Comparison of ENCODE assay signal across 15 cellular contexts in genomic region chr6:161631676-161632194, GRCh38.
DNase-seq lines count a peak whose midpoint lies in the region; ATAC-seq, FAIRE-seq and TF ChIP-seq lines count a peak whose summit lies in the region.
"Had no signal": no experiment of that assay in that cellular context is flagged by ENCODE, and none has a peak within 500 bp of the region (broad histone marks: within the 10 kb centered on the region; RNA-seq: fewer than 3 reads in every experiment).

No MANE protein-coding gene starts in this region.

- TF ChIP-seq CTCF in HepG2 (CRISPR knock-in tag; IDR thresholded peaks at IDR 0.05) (no peak), right lobe of liver (IDR thresholded peaks at IDR 0.05) (no peak), brain (conservative IDR thresholded peaks at IDR 0.05) (no peak), GM13977 (IDR thresholded peaks at IDR 0.05; ENCODE audit: extremely low read depth, insufficient read depth, missing control alignments) (no peak)

- peaks cover 0 to 6% of the 10 kb centered on the region in 2 experiments; a peak in 1 of 5 replicates for H3K27me3 ChIP-seq in HepG2 (ENCODE audit: control insufficient read depth in 1 of 2, insufficient read depth in 2 of 2, low read length in 2 of 2)
- H3K27me3 ChIP-seq in right lobe of liver = no peaks in the 10 kb centered on the region
- H3K27me3 ChIP-seq: dorsolateral prefrontal cortex, heart left ventricle, tibial artery had no signal

- DNase-seq in HepG2 (ENCODE audit: low spot score) = no peak
- no peak for DNase-seq in right lobe of liver
- peak; percentile 62 for DNase-seq in left kidney (ENCODE audit: low read depth, low spot score)
- no peak for DNase-seq in effector CD8-positive, alpha-beta T cell (lab: John Stamatoyannopoulos, UW)
- no peak for DNase-seq in cerebellar nuclear complex (lab: John Stamatoyannopoulos, UW)
- no peak for DNase-seq in T-helper 2 cell treated with Interferon-gamma antibody and Interleukin-4, amounts not matched to agents 5 μg/mL and 100 μg/mL, for 36 hours (ENCODE audit: low spot score)
- DNase-seq in GM13977 (ENCODE audit: low spot score) = no peak
- DNase-seq: activated CD4-positive, alpha-beta memory T cell treated with anti-CD3 and anti-CD28 coated beads for 36 hours; dorsolateral prefrontal cortex; heart left ventricle; Karpas-422; tibial artery had no signal

- BruUV-seq in HepG2 (replicated peaks; lab: Mats Ljungman, UMichigan) = no TSS peak

- CTCF ChIA-PET in HepG2 (lab: Yijun Ruan, JAX; ENCODE audit: low intra/inter-chr PET ratio, low total read pairs) = no interaction called here

- intact Hi-C loops in HepG2 (cut with micrococcal nuclease; ENCODE audit: unreplicated experiment) = no loop called here
- intact Hi-C loops in right lobe of liver (cut with DNase I) = no loop called here

- H3K36me3 Mint-ChIP-seq in brain = no peaks in the 10 kb centered on the region
- H3K36me3 Mint-ChIP-seq in T-helper 2 cell treated with Interferon-gamma antibody and Interleukin-4, amounts not matched to agents 5 μg/mL and 100 μg/mL, for 36 hours (ENCODE audit: low read depth) = no peaks in the 10 kb centered on the region
- H3K36me3 Mint-ChIP-seq: activated CD4-positive, alpha-beta memory T cell treated with anti-CD3 and anti-CD28 coated beads for 36 hours; activated naive CD4-positive, alpha-beta T cell treated with anti-CD3 and anti-CD28 coated beads, Interleukin-2, amount 50 U/mL, for 24 hours had no signal

- no peak overlapping the region for H3K27ac ChIP-seq in HepG2 (ENCODE audit: extremely low read length, insufficient read depth, low read length)
- no peak overlapping the region for H3K27ac ChIP-seq in right lobe of liver
- H3K27ac ChIP-seq: dorsolateral prefrontal cortex had no signal

- H3K36me3 ChIP-seq in HepG2 (replicated peaks in 1 of 2; ENCODE audit: control insufficient read depth in 1 of 2, insufficient read depth in 2 of 2, low read length in 2 of 2) = no peaks in the 10 kb centered on the region
- H3K36me3 ChIP-seq in right lobe of liver = no peaks in the 10 kb centered on the region
- H3K36me3 ChIP-seq: heart left ventricle, tibial artery had no signal

- TF ChIP-seq EP300 in HepG2 (IDR thresholded peaks at IDR 0.05; ENCODE audit: low read depth in 2 of 2, low read length in 2 of 2) (no peak), HepG2 (CRISPR knock-in tag; IDR thresholded peaks at IDR 0.05; ENCODE audit: borderline replicate concordance) (no peak)

- WGBS in HepG2 (ENCODE audit: low lambda C conversion rate) = 15% methylated on average over 2 of the region's 2 CpGs
- WGBS in right lobe of liver (ENCODE audit: insufficient coverage, low coverage, low lambda C conversion rate, missing lambda C conversion rate) = 66% methylated on average over 2 of the region's 2 CpGs

- no peaks in the 10 kb centered on the region for H3K79me2 ChIP-seq in HepG2 (ENCODE audit: insufficient read depth, low read length)

- in situ Hi-C loops in HepG2 (cut with HindIII; ENCODE audit: extremely low pct_ligation_motif_present, low pct_unique_long_range_greater_than_20kb) (no loop called here), GM13977 (cut with MboI; ENCODE audit: low pct_unique_long_range_greater_than_20kb, low sequenced_read_pairs, unreplicated experiment) (no loop called here)

- no peaks in the 10 kb centered on the region for H4K20me1 ChIP-seq in HepG2 (ENCODE audit: insufficient read depth, low read length)

- TF ChIP-seq POLR2A in HepG2 (IDR thresholded peaks at IDR 0.05; ENCODE audit: insufficient read depth in 1 of 2, low read depth in 2 of 2, low read length in 2 of 2) (no peak), right lobe of liver (IDR thresholded peaks at IDR 0.05) (no peak)

- no peak for FAIRE-seq in HepG2 (lab: Jason Lieb, UNC)

- ATAC-seq in HepG2 = no peak
- no peak for ATAC-seq in right lobe of liver

- peak overlapping the region in 1 of 5 experiments; percentile 13 for H3K4me3 Mint-ChIP-seq in brain
- H3K4me3 Mint-ChIP-seq in T-helper 2 cell treated with Interferon-gamma antibody and Interleukin-4, amounts not matched to agents 5 μg/mL and 100 μg/mL, for 36 hours = no peak overlapping the region
- H3K4me3 Mint-ChIP-seq: activated CD4-positive, alpha-beta memory T cell treated with anti-CD3 and anti-CD28 coated beads for 36 hours; activated naive CD4-positive, alpha-beta T cell treated with anti-CD3 and anti-CD28 coated beads, Interleukin-2, amount 50 U/mL, for 24 hours had no signal

- H3K4me2 ChIP-seq in HepG2 (ENCODE audit: low read depth, low read length) = no peak overlapping the region

- H3K27me3 Mint-ChIP-seq in brain = peaks cover 5% of the 10 kb centered on the region
- no peaks in the 10 kb centered on the region for H3K27me3 Mint-ChIP-seq in T-helper 2 cell treated with Interferon-gamma antibody and Interleukin-4, amounts not matched to agents 5 μg/mL and 100 μg/mL, for 36 hours (ENCODE audit: low read depth)
- H3K27me3 Mint-ChIP-seq: activated CD4-positive, alpha-beta memory T cell treated with anti-CD3 and anti-CD28 coated beads for 36 hours; activated naive CD4-positive, alpha-beta T cell treated with anti-CD3 and anti-CD28 coated beads, Interleukin-2, amount 50 U/mL, for 24 hours had no signal

- H2AFZ ChIP-seq in HepG2 (ENCODE audit: low read length) = no peak overlapping the region

- peaks cover 9% of the 10 kb centered on the region for H3K9me3 ChIP-seq in HepG2 (ENCODE audit: low read length)
- no peaks in the 10 kb centered on the region for H3K9me3 ChIP-seq in right lobe of liver
- H3K9me3 ChIP-seq: heart left ventricle, tibial artery had no signal

- TF ChIP-seq RAD21 in HepG2 (CRISPR knock-in tag; IDR thresholded peaks at IDR 0.05) = no peak

- H3K4me1 ChIP-seq in HepG2 (ENCODE audit: insufficient read depth, low read length) (no peaks in the 10 kb centered on the region), right lobe of liver (no peaks in the 10 kb centered on the region)

- peaks cover 66% of the 10 kb centered on the region for H3K4me1 Mint-ChIP-seq in brain
- H3K4me1 Mint-ChIP-seq in T-helper 2 cell treated with Interferon-gamma antibody and Interleukin-4, amounts not matched to agents 5 μg/mL and 100 μg/mL, for 36 hours (ENCODE audit: low read depth) = no peaks in the 10 kb centered on the region
- H3K4me1 Mint-ChIP-seq: activated naive CD4-positive, alpha-beta T cell treated with anti-CD3 and anti-CD28 coated beads, Interleukin-2, amount 50 U/mL, for 24 hours had no signal

- POLR2A ChIA-PET in HepG2 (lab: Yijun Ruan, JAX) = no interaction called here

- peaks cover 0 to 7% (median 0%) of the 10 kb centered on the region in 5 experiments for H3K9me3 Mint-ChIP-seq in brain
- no peaks in the 10 kb centered on the region for H3K9me3 Mint-ChIP-seq in T-helper 2 cell treated with Interferon-gamma antibody and Interleukin-4, amounts not matched to agents 5 μg/mL and 100 μg/mL, for 36 hours
- H3K9me3 Mint-ChIP-seq: activated CD4-positive, alpha-beta memory T cell treated with anti-CD3 and anti-CD28 coated beads for 36 hours; activated naive CD4-positive, alpha-beta T cell treated with anti-CD3 and anti-CD28 coated beads, Interleukin-2, amount 50 U/mL, for 24 hours had no signal

- peak overlapping the region; percentile 43 to 85 (median 76) for H3K27ac Mint-ChIP-seq in brain
- no peak overlapping the region for H3K27ac Mint-ChIP-seq in T-helper 2 cell treated with Interferon-gamma antibody and Interleukin-4, amounts not matched to agents 5 μg/mL and 100 μg/mL, for 36 hours
- H3K27ac Mint-ChIP-seq: activated CD4-positive, alpha-beta memory T cell treated with anti-CD3 and anti-CD28 coated beads for 36 hours; activated naive CD4-positive, alpha-beta T cell treated with anti-CD3 and anti-CD28 coated beads, Interleukin-2, amount 50 U/mL, for 24 hours; progenitor cell of endocrine pancreas had no signal

- no peak overlapping the region for H3K9ac ChIP-seq in HepG2 (ENCODE audit: insufficient read depth, low read depth, low read length)

- H3K4me3 ChIP-seq in HepG2 (replicated peaks in 1 of 3; ENCODE audit: insufficient read depth in 1 of 3, low read depth in 2 of 3, low read length in 3 of 3) (no peak overlapping the region), right lobe of liver (no peak overlapping the region)
- H3K4me3 ChIP-seq: dorsolateral prefrontal cortex, heart left ventricle, tibial artery had no signal

TF ChIP-seq in HepG2, 621 proteins besides CTCF, POLR2A, EP300 and RAD21:
- no peak for TF ChIP-seq MYC (CRISPR knock-in tag; IDR thresholded peaks at IDR 0.05; ENCODE audit: borderline replicate concordance)
- TF ChIP-seq ZNF790 (CRISPR knock-in tag; IDR thresholded peaks at IDR 0.05; ENCODE audit: borderline replicate concordance) = no peak
- TF ChIP-seq NFE2L2 (IDR thresholded peaks at IDR 0.05; ENCODE audit: low read length) = peak; percentile 71
